Comparison of ENCODE assay signal across 8 cellular contexts in genomic region chr1:228407118-228408040, GRCh38. TPM values are rescaled to one million over a fixed set of nuclear protein-coding genes. Genes with fewer than 3 reads are reported as not detected.
DNase-seq lines count a peak whose midpoint lies in the region; ATAC-seq and TF ChIP-seq lines count a peak whose summit lies in the region.

No MANE protein-coding gene starts in this region.

- H3K36me3 ChIP-seq in cardiac muscle cell (no peaks in the 10 kb centered on the region), lung (ENCODE audit: control insufficient read depth in 2 of 2, insufficient read depth in 2 of 2, low read length in 2 of 2) (peaks cover 0 to 3% of the 10 kb centered on the region in 2 donors), urinary bladder (ENCODE audit: insufficient read depth) (no peaks in the 10 kb centered on the region)

- no peaks in the 10 kb centered on the region for H3K9me3 ChIP-seq in cardiac muscle cell (ENCODE audit: low read depth)
- no peaks in the 10 kb centered on the region for H3K9me3 ChIP-seq in lung (ENCODE audit: control insufficient read depth in 2 of 2, insufficient read depth in 1 of 2, low read length in 1 of 2)

- peak overlapping the region; percentile 95 for H3K4me3 ChIP-seq in cardiac muscle cell
- peak overlapping the region; percentile 69 for H3K4me3 ChIP-seq in lung
- H3K4me3 ChIP-seq in urinary bladder (ENCODE audit: low read depth, low read length), result peak overlapping the region; percentile 91

- ATAC-seq in left ventricle myocardium superior (no peak), lung (ENCODE audit: insufficient read depth, low FRiP score) (peak; percentile 1), GM21447 (IDR thresholded peaks at IDR 0.05; ENCODE audit: unreplicated experiment) (no peak), GM19452 (IDR thresholded peaks at IDR 0.05; ENCODE audit: unreplicated experiment) (no peak)

- H3K27ac ChIP-seq in cardiac muscle cell (peak overlapping the region; percentile 86), angular gyrus (ENCODE audit: low read depth, low read length) (peak overlapping the region; percentile 67), lung (ENCODE audit: low read depth in 1 of 2, low read length in 1 of 2) (peak overlapping the region; percentile 3 to 79), urinary bladder (ENCODE audit: low read depth) (peak overlapping the region; percentile 61)

- H3K4me1 ChIP-seq in cardiac muscle cell (ENCODE audit: low read depth) (peaks cover 15% of the 10 kb centered on the region), lung (ENCODE audit: control insufficient read depth in 2 of 2, insufficient read depth in 2 of 2, low read length in 2 of 2) (peaks cover 10 to 17% of the 10 kb centered on the region in 2 donors), urinary bladder (ENCODE audit: insufficient read depth) (peaks cover 3% of the 10 kb centered on the region)

- 22 to 31% methylated on average over 25 to 28 of the region's 28 CpGs for WGBS in lung, 2 donors
- WGBS in urinary bladder, result 15% methylated on average over 28 of the region's 28 CpGs

- DNase-seq in cardiac muscle cell (ENCODE audit: low read depth in 1 of 2, low spot score in 1 of 2), result no peak
- DNase-seq in left ventricle myocardium superior, result no peak
- DNase-seq in lung (ENCODE audit: low spot score), result no peak
- DNase-seq in SHP77 (lab: John Stamatoyannopoulos, UW), result no peak

- intact Hi-C loops in left ventricle myocardium superior (cut with micrococcal nuclease), result no loop called here

- TF ChIP-seq CTCF in cardiac muscle cell (IDR thresholded peaks at IDR 0.05; ENCODE audit: low read depth, low read length) (no peak), lung (IDR thresholded peaks at IDR 0.05; ENCODE audit: control extremely low read depth, extremely low read depth) (no peak)

- no peaks in the 10 kb centered on the region for H3K27me3 ChIP-seq in cardiac muscle cell
- no peaks in the 10 kb centered on the region for H3K27me3 ChIP-seq in lung (ENCODE audit: control insufficient read depth, insufficient read depth)

RNA-seq across cellular contexts. Expression of gene TRIM11, which starts 0.7 kb away (rescaled TPM):
- total RNA-seq in cardiac muscle cell, result 32.4 and 43.2 TPM in 2 replicates
- polyA plus RNA-seq in cardiac muscle cell, result 16.4 and 18.5 TPM in 2 replicates
- 7.6 TPM for total RNA-seq in left ventricle myocardium superior
- 10 to 100 TPM; 16.8 to 29.4 TPM for total RNA-seq in lung
- polyA plus RNA-seq in lung, result 10 to 100 TPM; 13.8 to 16.4 TPM
- total RNA-seq in urinary bladder, result 10.4 TPM
- 15.2 TPM for polyA plus RNA-seq in urinary bladder

RNA-seq across cellular contexts. Expression of gene TRIM17, which starts 9.3 kb away (rescaled TPM):
- total RNA-seq in cardiac muscle cell (6.7 and 17.9 TPM in 2 replicates), left ventricle myocardium superior (0.50 TPM), lung (1 to 10 TPM; 2.2 to 3.3 TPM), urinary bladder (1.9 TPM)
- polyA plus RNA-seq in cardiac muscle cell (11.8 and 15.0 TPM in 2 replicates), lung (1 to 10 TPM; 1.0 to 1.5 TPM), urinary bladder (0.57 TPM)
